ENCODE assay signal across 25 cellular contexts in genomic region chr16:65441501-65441900, GRCh38.
DNase-seq lines count a peak whose midpoint lies in the region; ATAC-seq and TF ChIP-seq lines count a peak whose summit lies in the region.
"Had no signal": no experiment of that assay in that cellular context is flagged by ENCODE, and none has a peak within 500 bp of the region (broad histone marks: within the 10 kb centered on the region; RNA-seq: fewer than 3 reads in every experiment).

No MANE protein-coding gene starts in this region.

- ATAC-seq in naive thymus-derived CD4-positive, alpha-beta T cell = no peak
- ATAC-seq: GM12878 had no signal

- H3K27me3 Mint-ChIP-seq in nephron (ENCODE audit: low read depth) = peaks cover 3% of the 10 kb centered on the region
- peaks cover 0 to 7% (median 0%) of the 10 kb centered on the region in 5 donors for H3K27me3 Mint-ChIP-seq in naive thymus-derived CD4-positive, alpha-beta T cell
- H3K27me3 Mint-ChIP-seq: CD4-positive, alpha-beta memory T cell; CD4-positive, CD25-positive, alpha-beta regulatory T cell; CD8-positive, alpha-beta memory T cell had no signal

- POLR2A ChIA-PET in naive thymus-derived CD4-positive, alpha-beta T cell (lab: Charles Lee) = no interaction called here

- H3K4me1 ChIP-seq in spleen = no peaks in the 10 kb centered on the region
- H3K4me1 ChIP-seq in naive thymus-derived CD4-positive, alpha-beta T cell (ENCODE audit: control insufficient read depth in 2 of 2, insufficient read depth in 2 of 2, low read length in 2 of 2) = no peaks in the 10 kb centered on the region
- H3K4me1 ChIP-seq: BE2C, BLaER1 had no signal

- DNase-seq in OCI-M1 (lab: John Stamatoyannopoulos, UW) (peak; percentile 47), myocyte (ENCODE audit: low read depth) (peak; percentile 59), spleen (no peak), midbrain (lab: John Stamatoyannopoulos, UW) (no peak)
- no peak for DNase-seq in activated naive CD4-positive, alpha-beta T cell treated with anti-CD3 and anti-CD28 coated beads, Interleukin-2, amount 50 U/mL, for 16 hours
- no peak for DNase-seq in naive thymus-derived CD4-positive, alpha-beta T cell
- DNase-seq: 8988T; ACHN; BE2C; C1 segment of cervical spinal cord; CD4-positive, alpha-beta memory T cell; CD4-positive, CD25-positive, alpha-beta regulatory T cell; CD8-positive, alpha-beta memory T cell; COR-L47; DMS 273 treated with DMSO at 0.1 percent for 48 hours; DMS153; DMS53; DMS79; DND-41; EL; GDM1 had no signal

- H3K9me3 ChIP-seq in spleen = no peaks in the 10 kb centered on the region
- no peaks in the 10 kb centered on the region for H3K9me3 ChIP-seq in naive thymus-derived CD4-positive, alpha-beta T cell (ENCODE audit: control insufficient read depth in 2 of 3, low read length in 3 of 3)
- H3K9me3 ChIP-seq: BE2C, BLaER1 had no signal

- no peaks in the 10 kb centered on the region for H3K36me3 ChIP-seq in spleen
- no peaks in the 10 kb centered on the region for H3K36me3 ChIP-seq in naive thymus-derived CD4-positive, alpha-beta T cell (ENCODE audit: control insufficient read depth in 2 of 3, insufficient read depth in 3 of 3, low read length in 3 of 3)
- H3K36me3 ChIP-seq: BE2C, BLaER1 had no signal

- no peak for TF ChIP-seq POLR2A in spleen (IDR thresholded peaks at IDR 0.05)

- no peaks in the 10 kb centered on the region for H3K36me3 Mint-ChIP-seq in nephron (ENCODE audit: low read depth)
- H3K36me3 Mint-ChIP-seq in naive thymus-derived CD4-positive, alpha-beta T cell = no peaks in the 10 kb centered on the region
- H3K36me3 Mint-ChIP-seq: CD14-positive monocyte; CD4-positive, alpha-beta memory T cell; CD4-positive, CD25-positive, alpha-beta regulatory T cell; CD8-positive, alpha-beta memory T cell had no signal

- CTCF ChIA-PET in naive thymus-derived CD4-positive, alpha-beta T cell (lab: Charles Lee) = no interaction called here

- peaks cover 58% of the 10 kb centered on the region for H3K4me1 Mint-ChIP-seq in nephron
- H3K4me1 Mint-ChIP-seq in naive thymus-derived CD4-positive, alpha-beta T cell = no peaks in the 10 kb centered on the region
- H3K4me1 Mint-ChIP-seq: CD14-positive monocyte; CD4-positive, alpha-beta memory T cell; CD4-positive, CD25-positive, alpha-beta regulatory T cell; CD8-positive, alpha-beta memory T cell had no signal

- intact Hi-C loops in spleen (cut with DNase I; ENCODE audit: low total_unique reads) = no loop called here
- intact Hi-C loops in naive thymus-derived CD4-positive, alpha-beta T cell (cut with micrococcal nuclease) = no loop called here

- H3K4me3 Mint-ChIP-seq in nephron = peak overlapping the region in 1 of 3 experiments; percentile 6
- H3K4me3 Mint-ChIP-seq in naive thymus-derived CD4-positive, alpha-beta T cell = no peak overlapping the region
- H3K4me3 Mint-ChIP-seq: CD14-positive monocyte; CD4-positive, alpha-beta memory T cell; CD4-positive, CD25-positive, alpha-beta regulatory T cell; CD8-positive, alpha-beta memory T cell had no signal

- peaks cover 3% of the 10 kb centered on the region for H3K9me3 Mint-ChIP-seq in nephron
- peaks cover 0 to 24% (median 6%) of the 10 kb centered on the region in 11 donors for H3K9me3 Mint-ChIP-seq in naive thymus-derived CD4-positive, alpha-beta T cell

- H3K27ac Mint-ChIP-seq in nephron = peak overlapping the region; percentile 8 to 49 (median 37)
- no peak overlapping the region for H3K27ac Mint-ChIP-seq in naive thymus-derived CD4-positive, alpha-beta T cell
- H3K27ac Mint-ChIP-seq: CD14-positive monocyte; CD4-positive, alpha-beta memory T cell; CD4-positive, CD25-positive, alpha-beta regulatory T cell; CD8-positive, alpha-beta memory T cell had no signal

- WGBS in spleen, 5 donors = 80 to 82% (median 80%) methylated on average over 2 of the region's 2 CpGs

- no peak overlapping the region for H3K27ac ChIP-seq in spleen
- no peak overlapping the region for H3K27ac ChIP-seq in naive thymus-derived CD4-positive, alpha-beta T cell (ENCODE audit: low read depth, low read length)
- H3K27ac ChIP-seq: BLaER1 had no signal

- H3K4me3 ChIP-seq in spleen = no peak overlapping the region
- no peak overlapping the region for H3K4me3 ChIP-seq in naive thymus-derived CD4-positive, alpha-beta T cell (ENCODE audit: low read length)
- H3K4me3 ChIP-seq: BLaER1, GM12878 had no signal

- TF ChIP-seq CTCF in nephron (IDR thresholded peaks at IDR 0.05; ENCODE audit: unreplicated experiment in 3 of 3) (no peak), spleen (IDR thresholded peaks at IDR 0.05 in 8 of 11, conservative IDR thresholded peaks at IDR 0.05 in 3 of 11) (no peak)

- no peaks in the 10 kb centered on the region for H3K27me3 ChIP-seq in spleen (replicated peaks in 1 of 7)
- H3K27me3 ChIP-seq in naive thymus-derived CD4-positive, alpha-beta T cell (ENCODE audit: control insufficient read depth in 2 of 2, insufficient read depth in 2 of 2, low read length in 2 of 2) = no peaks in the 10 kb centered on the region
- H3K27me3 ChIP-seq: BE2C, BLaER1 had no signal

Comparison
In these comparisons a context has a peak if more than half of its experiments do, and no peak if none do; other contexts are left out.
1. DNase-seq: peak in OCI-M1 (single experiment) and myocyte (single experiment); none in activated naive CD4-positive, alpha-beta T cell treated with anti-CD3 and anti-CD28 coated beads, Interleukin-2, amount 50 U/mL, for 16 hours (single experiment), spleen (single experiment), midbrain (single experiment) and naive thymus-derived CD4-positive, alpha-beta T cell (0 of 9).
2. H3K27ac Mint-ChIP-seq: peak in nephron (3 of 3); none in naive thymus-derived CD4-positive, alpha-beta T cell (0 of 9).